ENCODE assay signal across 11 cellular contexts in the genomic region with DNA sequence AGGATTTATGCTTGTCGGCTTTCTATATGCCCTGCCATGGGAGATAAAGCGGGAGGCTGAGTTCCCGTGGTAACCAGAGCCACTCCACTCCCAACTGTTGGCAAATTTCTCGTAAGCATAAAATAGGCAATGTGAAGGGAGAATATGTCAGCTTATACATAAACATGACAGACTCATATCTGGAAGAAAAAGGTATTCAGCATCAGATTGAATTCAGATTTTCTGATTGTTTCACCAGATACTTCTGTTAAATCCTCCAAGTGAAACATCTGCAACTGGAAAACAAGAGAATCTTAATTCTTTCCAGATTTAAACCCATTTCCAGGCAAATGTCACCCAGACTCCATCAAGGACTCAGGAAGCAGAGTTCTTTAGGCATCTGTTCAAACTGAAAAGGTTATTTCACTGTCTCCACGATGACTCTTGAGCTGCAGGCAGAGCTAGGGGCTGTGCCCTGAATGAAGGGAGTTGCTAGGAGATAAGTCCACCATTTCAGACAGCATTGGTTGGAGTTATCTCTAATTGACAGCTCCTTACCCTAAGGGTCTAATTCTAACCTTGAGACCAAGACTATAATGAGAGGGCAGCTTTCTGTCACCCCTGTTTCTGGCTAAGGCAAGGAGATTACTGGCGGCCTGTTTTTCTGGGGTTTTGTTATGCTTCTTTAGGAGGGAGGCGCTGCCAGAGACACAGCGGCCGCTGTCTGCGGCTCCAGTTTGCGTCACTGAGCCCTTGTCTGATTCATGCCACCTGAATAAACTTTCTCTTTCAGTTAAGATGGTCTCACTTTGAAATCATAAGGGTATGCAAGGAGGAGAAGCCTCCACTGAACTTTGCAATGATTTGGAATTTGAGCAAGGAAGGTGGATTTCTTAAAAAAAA.
A peak's percentile ranks its signal among the peaks of the same experiment; 100 is the strongest.
DNase-seq lines count a peak whose midpoint lies in the region; ATAC-seq and TF ChIP-seq lines count a peak whose summit lies in the region.
"Had no signal": no experiment of that assay in that cellular context is flagged by ENCODE, and none has a peak within 500 bp of the region (broad histone marks: within the 10 kb centered on the region; RNA-seq: fewer than 3 reads in every experiment).

No MANE protein-coding gene starts in this region.

- no peaks in the 10 kb centered on the region for H3K27me3 Mint-ChIP-seq in T-helper 17 cell

- H3K27me3 ChIP-seq in neural cell (ENCODE audit: insufficient read depth, low read depth, low read length), result no peaks in the 10 kb centered on the region

- H3F3A ChIP-seq in neural cell (ENCODE audit: insufficient read depth, low read length, poor library complexity, severe bottlenecking), result peaks cover 6% of the 10 kb centered on the region

- peak overlapping the region; percentile 74 for H3K9ac ChIP-seq in neural cell (ENCODE audit: low read length)

- peaks cover 38% of the 10 kb centered on the region for H3K79me2 ChIP-seq in neural cell (replicated peaks; ENCODE audit: insufficient read depth, low read length)

- no peaks in the 10 kb centered on the region for H3K36me3 ChIP-seq in neural cell (ENCODE audit: insufficient read depth, low read length)

- DNase-seq in Daoy (ENCODE audit: low read depth) (peak; percentile 59), NCI-H1105 treated with DMSO at 0.1 percent for 48 hours (lab: John Stamatoyannopoulos, UW) (peak; percentile 68), astrocyte of the spinal cord (ENCODE audit: low read depth, low spot score) (peak; percentile 95), T-helper 17 cell (no peak), NCI-H2081 (lab: John Stamatoyannopoulos, UW) (no peak), COLO668 (lab: John Stamatoyannopoulos, UW; ENCODE audit: unreplicated experiment) (no peak)
- DNase-seq: activated T-cell treated with anti-CD3 and anti-CD28 coated beads, Interleukin-2, amount 50 U/mL, for 1 hour; SIG-M5 had no signal

- ATAC-seq in T-helper 17 cell (no peak), HG02981 (IDR thresholded peaks at IDR 0.05; ENCODE audit: unreplicated experiment) (no peak)

- peak overlapping the region; percentile 29 for H2AFZ ChIP-seq in neural cell (ENCODE audit: low read depth, low read length)

- no peaks in the 10 kb centered on the region for H3K9me2 ChIP-seq in neural cell (ENCODE audit: insufficient read depth, low read length)

- H3K36me3 Mint-ChIP-seq in T-helper 17 cell (ENCODE audit: low read depth), result no peaks in the 10 kb centered on the region

- no peaks in the 10 kb centered on the region for H3K4me1 Mint-ChIP-seq in T-helper 17 cell

- peak overlapping the region; percentile 77 for H3K4me2 ChIP-seq in neural cell (ENCODE audit: low read length)

- H3K9me3 ChIP-seq in neural cell (ENCODE audit: low read length) (no peaks in the 10 kb centered on the region), T-helper 17 cell (ENCODE audit: control insufficient read depth, low read length, poor library complexity, severe bottlenecking) (no peaks in the 10 kb centered on the region)

- no peak overlapping the region for H3K27ac Mint-ChIP-seq in T-helper 17 cell

- H4K20me1 ChIP-seq in neural cell (ENCODE audit: insufficient read depth), result no peaks in the 10 kb centered on the region

- TF ChIP-seq RAD21 in neural cell (conservative IDR thresholded peaks at IDR 0.05), result peak; percentile 32

- H3K4me3 ChIP-seq in astrocyte of the spinal cord (ENCODE audit: low read depth, low read length), result no peak overlapping the region
- peak overlapping the region; percentile 56 for H3K4me3 ChIP-seq in neural cell (ENCODE audit: low read length)
- H3K4me3 ChIP-seq: lung had no signal

- H3K27ac ChIP-seq in neural cell (ENCODE audit: low read length), result peak overlapping the region; percentile 95

- peak; percentile 81 for TF ChIP-seq EP300 in neural cell (conservative IDR thresholded peaks at IDR 0.05; ENCODE audit: poor library complexity, severe bottlenecking)

- in situ Hi-C loops in astrocyte of the spinal cord (cut with HindIII; ENCODE audit: low sequenced_read_pairs), result no loop called here

- TF ChIP-seq CTCF in astrocyte of the spinal cord (IDR thresholded peaks at IDR 0.05; ENCODE audit: low read depth, low read length) (no peak), neural cell (IDR thresholded peaks at IDR 0.05; ENCODE audit: poor library complexity, severe bottlenecking) (no peak)

- no peak overlapping the region for H3K4me3 Mint-ChIP-seq in T-helper 17 cell

TF ChIP-seq in neural cell, 6 proteins besides CTCF, POLR2A, EP300 and RAD21:
- TF ChIP-seq POLR2AphosphoS5 (IDR thresholded peaks at IDR 0.05) (peak; percentile 71), EZH2 (IDR thresholded peaks at IDR 0.05; ENCODE audit: borderline replicate concordance, insufficient read depth, low read length, poor library complexity, severe bottlenecking) (no peak), MXI1 (conservative IDR thresholded peaks at IDR 0.05; ENCODE audit: poor library complexity, severe bottlenecking) (no peak), SMC3 (conservative IDR thresholded peaks at IDR 0.05; ENCODE audit: poor library complexity) (peak; percentile 33), TAF1 (IDR thresholded peaks at IDR 0.05; ENCODE audit: low read depth) (no peak)
- TF ChIP-seq, protein P1, sequence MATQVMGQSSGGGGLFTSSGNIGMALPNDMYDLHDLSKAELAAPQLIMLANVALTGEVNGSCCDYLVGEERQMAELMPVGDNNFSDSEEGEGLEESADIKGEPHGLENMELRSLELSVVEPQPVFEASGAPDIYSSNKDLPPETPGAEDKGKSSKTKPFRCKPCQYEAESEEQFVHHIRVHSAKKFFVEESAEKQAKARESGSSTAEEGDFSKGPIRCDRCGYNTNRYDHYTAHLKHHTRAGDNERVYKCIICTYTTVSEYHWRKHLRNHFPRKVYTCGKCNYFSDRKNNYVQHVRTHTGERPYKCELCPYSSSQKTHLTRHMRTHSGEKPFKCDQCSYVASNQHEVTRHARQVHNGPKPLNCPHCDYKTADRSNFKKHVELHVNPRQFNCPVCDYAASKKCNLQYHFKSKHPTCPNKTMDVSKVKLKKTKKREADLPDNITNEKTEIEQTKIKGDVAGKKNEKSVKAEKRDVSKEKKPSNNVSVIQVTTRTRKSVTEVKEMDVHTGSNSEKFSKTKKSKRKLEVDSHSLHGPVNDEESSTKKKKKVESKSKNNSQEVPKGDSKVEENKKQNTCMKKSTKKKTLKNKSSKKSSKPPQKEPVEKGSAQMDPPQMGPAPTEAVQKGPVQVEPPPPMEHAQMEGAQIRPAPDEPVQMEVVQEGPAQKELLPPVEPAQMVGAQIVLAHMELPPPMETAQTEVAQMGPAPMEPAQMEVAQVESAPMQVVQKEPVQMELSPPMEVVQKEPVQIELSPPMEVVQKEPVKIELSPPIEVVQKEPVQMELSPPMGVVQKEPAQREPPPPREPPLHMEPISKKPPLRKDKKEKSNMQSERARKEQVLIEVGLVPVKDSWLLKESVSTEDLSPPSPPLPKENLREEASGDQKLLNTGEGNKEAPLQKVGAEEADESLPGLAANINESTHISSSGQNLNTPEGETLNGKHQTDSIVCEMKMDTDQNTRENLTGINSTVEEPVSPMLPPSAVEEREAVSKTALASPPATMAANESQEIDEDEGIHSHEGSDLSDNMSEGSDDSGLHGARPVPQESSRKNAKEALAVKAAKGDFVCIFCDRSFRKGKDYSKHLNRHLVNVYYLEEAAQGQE (IDR thresholded peaks at IDR 0.05; ENCODE audit: borderline replicate concordance), result peak; percentile 78
TF ChIP-seq in neural cell: peak in this region for 3.

Comparison
In these comparisons a context has a peak if more than half of its experiments do, and no peak if none do; other contexts are left out.
1. DNase-seq: peak in Daoy (single experiment), NCI-H1105 treated with DMSO at 0.1 percent for 48 hours (single experiment) and astrocyte of the spinal cord (single experiment); none in T-helper 17 cell (0 of 3), NCI-H2081 (0 of 2) and COLO668 (single experiment).